ENCODE assay signal across 38 cellular contexts in genomic region chr16:27161398-27161797, GRCh38.
"Had no signal": no experiment of that assay in that cellular context is flagged by ENCODE, and none has a peak within 500 bp of the region (broad histone marks: within the 10 kb centered on the region; RNA-seq: fewer than 3 reads in every experiment).

No MANE protein-coding gene starts in this region.

- H3K27me3 Mint-ChIP-seq: activated CD4-positive, alpha-beta memory T cell treated with anti-CD3 and anti-CD28 coated beads for 36 hours; activated CD4-positive, alpha-beta T cell treated with anti-CD3 and anti-CD28 coated beads for 36 hours; activated CD8-positive, alpha-beta T cell treated with anti-CD3 and anti-CD28 coated beads for 36 hours; activated naive CD8-positive, alpha-beta T cell treated with anti-CD3 and anti-CD28 coated beads for 36 hours; activated T-helper 17 cell treated with anti-CD3 and anti-CD28 coated beads, Interleukin-2, amount 50 U/mL, for 72 hours had no signal

- H3K9me3 ChIP-seq: body of pancreas had no signal

- H3K27ac ChIP-seq: adrenal gland, body of pancreas, brain microvascular endothelial cell, breast epithelium, VCaP had no signal

- H3K4me3 Mint-ChIP-seq: activated CD4-positive, alpha-beta memory T cell treated with anti-CD3 and anti-CD28 coated beads for 36 hours; activated CD4-positive, alpha-beta T cell treated with anti-CD3 and anti-CD28 coated beads for 36 hours; activated CD8-positive, alpha-beta T cell treated with anti-CD3 and anti-CD28 coated beads for 36 hours; activated naive CD4-positive, alpha-beta T cell treated with anti-CD3 and anti-CD28 coated beads for 36 hours; activated naive CD8-positive, alpha-beta T cell treated with anti-CD3 and anti-CD28 coated beads for 36 hours; activated T-cell treated with anti-CD3 and anti-CD28 coated beads, Interleukin-2, amount 50 U/mL, for 4 hours; activated T-cell treated with anti-CD3 and anti-CD28 coated beads, Interleukin-2, amount 50 U/mL, for 72 hours; activated T-helper 1 cell treated with anti-CD3 and anti-CD28 coated beads, Interleukin-12 subunit alpha, Interleukin-12 subunit beta, Interleukin-2, Interleukin-4 antibody, amounts not matched to agents 30 ng/mL and 10 ng/mL and 1 ng/mL, durations not matched to agents 14 hours and 24 hours and 36 hours; activated T-helper 17 cell treated with anti-CD3 and anti-CD28 coated beads, Interleukin-2, amount 50 U/mL, for 72 hours; T-helper 1 cell treated with Interleukin-12 subunit alpha and Interleukin-12 subunit beta and Interleukin-4 antibody, amounts not matched to agents 30 μg/mL and 1 μg/mL, for 36 hours; T-helper 2 cell treated with Interferon-gamma antibody and Interleukin-4, amounts not matched to agents 5 μg/mL and 100 μg/mL, for 36 hours had no signal

- H3K36me3 Mint-ChIP-seq: activated CD4-positive, alpha-beta memory T cell treated with anti-CD3 and anti-CD28 coated beads for 36 hours had no signal

- H3K9me3 Mint-ChIP-seq: activated T-helper 17 cell treated with anti-CD3 and anti-CD28 coated beads, Interleukin-2, amount 50 U/mL, for 72 hours had no signal

- DNase-seq: activated CD4-positive, alpha-beta memory T cell treated with anti-CD3 and anti-CD28 coated beads for 36 hours; activated CD4-positive, alpha-beta T cell treated with anti-CD3 and anti-CD28 coated beads for 1 hour; activated CD4-positive, alpha-beta T cell treated with anti-CD3 and anti-CD28 coated beads for 36 hours; activated CD4-positive, alpha-beta T cell treated with anti-CD3 and anti-CD28 coated beads for 48 hours; activated CD4-positive, alpha-beta T cell treated with anti-CD3 and anti-CD28 coated beads, Interleukin-2, amount 50 U/mL, for 1 hour; activated CD4-positive, alpha-beta T cell treated with anti-CD3 and anti-CD28 coated beads, Interleukin-2, amount 50 U/mL, for 4 hours; activated CD4-positive, CD25-positive, alpha-beta regulatory T cell; activated CD8-positive, alpha-beta memory T cell treated with anti-CD3 and anti-CD28 coated beads, Interleukin-2, amount 50 U/mL, for 4 hours; activated CD8-positive, alpha-beta T cell treated with anti-CD3 and anti-CD28 coated beads for 36 hours; activated effector memory CD4-positive, alpha-beta T cell treated with anti-CD3 and anti-CD28 coated beads, Interleukin-2, amount 50 U/mL, for 16 hours; activated gamma-delta T cell treated with Interleukin-2 at 50 U/mL for 16 hours; activated naive CD4-positive, alpha-beta T cell; activated naive CD4-positive, alpha-beta T cell treated with anti-CD3 and anti-CD28 coated beads for 36 hours; activated naive CD4-positive, alpha-beta T cell treated with anti-CD3 and anti-CD28 coated beads, Interleukin-2, amount 50 U/mL, for 16 hours; activated naive CD8-positive, alpha-beta T cell treated with anti-CD3 and anti-CD28 coated beads for 36 hours; activated T-cell treated with anti-CD3 and anti-CD28 coated beads for 4 hours; activated T-cell treated with anti-CD3 and anti-CD28 coated beads, Interleukin-2, amount 50 U/mL, for 1 hour; activated T-cell treated with anti-CD3 and anti-CD28 coated beads, Interleukin-2, amount 50 U/mL, for 4 hours; activated T-cell treated with anti-CD3 and anti-CD28 coated beads, Interleukin-2, amount 50 U/mL, for 72 hours; adrenal gland; amniotic stem cell; aorta; body of pancreas; brain microvascular endothelial cell; central memory CD4-positive, alpha-beta T cell; T-helper 1 cell; T-helper 2 cell; T-helper 9 cell had no signal

- H3K27ac Mint-ChIP-seq: activated CD4-positive, alpha-beta memory T cell treated with anti-CD3 and anti-CD28 coated beads for 36 hours; activated CD4-positive, alpha-beta T cell treated with anti-CD3 and anti-CD28 coated beads for 36 hours; activated CD8-positive, alpha-beta T cell treated with anti-CD3 and anti-CD28 coated beads for 36 hours; activated naive CD4-positive, alpha-beta T cell treated with anti-CD3 and anti-CD28 coated beads for 36 hours; activated naive CD4-positive, alpha-beta T cell treated with anti-CD3 and anti-CD28 coated beads, Interleukin-2, amount 50 U/mL, for 72 hours; activated naive CD8-positive, alpha-beta T cell treated with anti-CD3 and anti-CD28 coated beads for 36 hours; activated T-cell treated with anti-CD3 and anti-CD28 coated beads, Interleukin-2, amount 50 U/mL, for 72 hours; activated T-helper 1 cell treated with anti-CD3 and anti-CD28 coated beads, Interleukin-12 subunit alpha, Interleukin-12 subunit beta, Interleukin-2, Interleukin-4 antibody, amounts not matched to agents 30 ng/mL and 10 ng/mL and 1 ng/mL, durations not matched to agents 14 hours and 24 hours and 36 hours; activated T-helper 17 cell treated with anti-CD3 and anti-CD28 coated beads, Interleukin-2, amount 50 U/mL, for 72 hours; T-helper 1 cell treated with Interleukin-12 subunit alpha and Interleukin-12 subunit beta and Interleukin-4 antibody, amounts not matched to agents 30 μg/mL and 1 μg/mL, for 36 hours; T-helper 2 cell treated with Interferon-gamma antibody and Interleukin-4, amounts not matched to agents 5 μg/mL and 100 μg/mL, for 36 hours had no signal

- H3K4me1 Mint-ChIP-seq: activated CD4-positive, alpha-beta T cell treated with anti-CD3 and anti-CD28 coated beads for 36 hours; activated T-helper 17 cell treated with anti-CD3 and anti-CD28 coated beads, Interleukin-2, amount 50 U/mL, for 72 hours had no signal

- ATAC-seq: activated CD4-positive, alpha-beta T cell treated with anti-CD3 and anti-CD28 coated beads for 36 hours; activated CD4-positive, CD25-positive, alpha-beta regulatory T cell treated with anti-CD3 and anti-CD28 coated beads, Interleukin-2, amount 50 U/mL, for 24 hours; activated CD8-positive, alpha-beta T cell treated with anti-CD3 and anti-CD28 coated beads for 36 hours; activated naive CD4-positive, alpha-beta T cell treated with anti-CD3 and anti-CD28 coated beads, Interleukin-2, amount 50 U/mL, for 72 hours; activated T-cell treated with anti-CD3 and anti-CD28 coated beads, Interleukin-2, amount 50 U/mL, for 4 hours; activated T-cell treated with anti-CD3 and anti-CD28 coated beads, Interleukin-2, amount 50 U/mL, for 72 hours; activated T-helper 17 cell treated with anti-CD3 and anti-CD28 coated beads, Interleukin-2, amount 50 U/mL, for 72 hours; body of pancreas had no signal

- H3K4me1 ChIP-seq: adrenal gland, breast epithelium had no signal

- H3K4me3 ChIP-seq: adrenal gland, body of pancreas, breast epithelium had no signal

- FAIRE-seq: astrocyte, TTC549 had no signal
